ENCODE assay signal across 8 cellular contexts in the genomic region with DNA sequence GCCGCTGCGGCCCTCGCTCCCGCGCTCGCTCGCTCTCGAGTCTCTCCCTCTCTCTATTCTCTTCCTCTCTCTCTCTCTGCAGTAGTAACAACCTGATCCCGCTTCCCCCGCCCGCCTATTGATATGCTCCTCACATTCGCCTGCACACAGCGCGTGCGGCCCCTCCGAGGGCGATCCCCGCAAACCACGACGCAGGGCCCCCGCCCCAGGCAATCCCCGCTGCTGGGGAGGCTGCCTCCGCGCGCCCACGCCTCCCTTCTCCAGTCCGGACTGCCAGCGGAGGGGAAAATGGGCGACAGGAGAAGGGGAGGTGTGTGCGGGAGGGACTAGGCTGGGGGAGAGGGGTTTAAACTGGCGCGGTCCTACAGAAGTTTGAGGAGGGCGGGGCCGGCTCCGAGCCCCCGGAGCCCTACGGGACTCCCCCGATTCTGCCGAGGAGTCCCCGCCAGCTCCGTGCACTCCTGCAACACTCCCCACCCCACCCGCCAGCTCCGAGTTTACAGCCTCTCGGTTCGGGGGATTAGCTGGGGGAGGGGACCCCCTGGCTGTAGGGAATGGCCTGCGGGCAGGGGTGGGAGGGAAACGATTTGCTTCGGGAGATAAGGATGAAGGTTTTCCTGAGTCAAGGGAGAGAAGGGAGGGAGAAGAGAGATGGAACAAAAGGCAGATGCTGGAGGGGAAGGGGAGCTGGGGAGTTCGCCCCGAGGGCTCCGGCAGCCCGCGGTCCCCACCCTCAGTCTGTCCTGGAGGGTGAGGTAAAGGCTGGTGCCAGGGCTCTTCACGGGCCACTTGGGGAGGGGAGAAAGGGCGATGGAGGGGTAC.
A peak's percentile ranks its signal among the peaks of the same experiment; 100 is the strongest.
DNase-seq lines count a peak whose midpoint lies in the region; ATAC-seq and TF ChIP-seq lines count a peak whose summit lies in the region.

No MANE protein-coding gene starts in this region.

- no peak for ATAC-seq in GM21367 (IDR thresholded peaks at IDR 0.05; ENCODE audit: unreplicated experiment)

- peaks cover 97 to 100% (median 97%) of the 10 kb centered on the region in 3 donors for H3K27me3 Mint-ChIP-seq in CD14-positive monocyte (ENCODE audit: low read depth in 3 of 3)

- H3K9me2 ChIP-seq in hepatocyte (replicated peaks; ENCODE audit: insufficient read depth): no peaks in the 10 kb centered on the region

- WGBS in hepatocyte (ENCODE audit: low lambda C conversion rate, missing lambda C conversion rate): under 1% methylated on average over 26 of the region's 55 CpGs

- H3K4me1 ChIP-seq in hepatocyte (ENCODE audit: insufficient read depth): peaks cover 25% of the 10 kb centered on the region

- no peaks in the 10 kb centered on the region for H3K9me3 ChIP-seq in hepatocyte (ENCODE audit: low read depth)

- no peaks in the 10 kb centered on the region for H3K79me2 ChIP-seq in hepatocyte

- peaks cover 17% of the 10 kb centered on the region for H3K4me1 Mint-ChIP-seq in CD14-positive monocyte

- H2AFZ ChIP-seq in hepatocyte: peak overlapping the region; percentile 89

- peaks cover 0 to 23% (median 5%) of the 10 kb centered on the region in 7 donors for H3K9me3 Mint-ChIP-seq in CD14-positive monocyte

- H4K20me1 ChIP-seq in hepatocyte (ENCODE audit: insufficient read depth, poor library complexity, severe bottlenecking): no peaks in the 10 kb centered on the region

- peaks cover 50% of the 10 kb centered on the region for H3K27me3 ChIP-seq in hepatocyte

- H3K4me3 Mint-ChIP-seq in CD14-positive monocyte: peak overlapping the region in 1 of 2 donors; percentile 71

- TF ChIP-seq CTCF in WI38 (IDR thresholded peaks at IDR 0.05; ENCODE audit: low read depth, low read length) (no peak), hepatocyte (IDR thresholded peaks at IDR 0.05; ENCODE audit: poor library complexity) (no peak), CD14-positive monocyte (IDR thresholded peaks at IDR 0.05) (no peak)

- intact Hi-C loops in CD14-positive monocyte (cut with micrococcal nuclease): loop anchor here in 1 of 2 donors (10.0 kb wide), 1 partner anchor 49 kb away; no protein-coding TSS in a partner anchor

- no peaks in the 10 kb centered on the region for H3K36me3 ChIP-seq in hepatocyte (replicated peaks; ENCODE audit: insufficient read depth, low read depth)

- peak; percentile 49 for DNase-seq in NCI-H1092 treated with DMSO at 0.1 percent for 48 hours (lab: John Stamatoyannopoulos, UW)
- no peak for DNase-seq in NCI-H1092 (lab: John Stamatoyannopoulos, UW)
- DNase-seq in hepatocyte (ENCODE audit: low spot score): peak; percentile 21
- DNase-seq in CD14-positive monocyte (ENCODE audit: low spot score): no peak
- DNase-seq in SIG-M5 (lab: John Stamatoyannopoulos, UW): no peak

- H3K36me3 Mint-ChIP-seq in CD14-positive monocyte: peaks cover 0 to 5% of the 10 kb centered on the region in 2 donors

- H3K27ac Mint-ChIP-seq in CD14-positive monocyte: no peak overlapping the region

- H3K4me3 ChIP-seq in WI38 (ENCODE audit: low read depth, low read length): peak overlapping the region; percentile 26; the same call in 1 of the 2 replicates
- peak overlapping the region; percentile 39 for H3K4me3 ChIP-seq in hepatocyte
- peak overlapping the region in 4 of 7 experiments; percentile 4 to 37 (median 21) for H3K4me3 ChIP-seq in skin epidermis

- H3K27ac ChIP-seq in hepatocyte: no peak overlapping the region
- no peak overlapping the region for H3K27ac ChIP-seq in skin epidermis

- H3K4me2 ChIP-seq in hepatocyte: peak overlapping the region; percentile 96

Comparison
In these comparisons a context has a peak if more than half of its experiments do, and no peak if none do; other contexts are left out.
1. DNase-seq: peak in NCI-H1092 treated with DMSO at 0.1 percent for 48 hours (single experiment) and hepatocyte (single experiment); none in NCI-H1092 (single experiment), CD14-positive monocyte (single experiment) and SIG-M5 (single experiment).
2. Peak in every context shown above with its lines, with median percentiles within 50 percentile points of each other: H3K4me3 ChIP-seq.